8 cellular contexts compared by ENCODE assay signal in genomic region chr22:33579448-33580093, GRCh38.
DNase-seq lines count a peak whose midpoint lies in the region; ATAC-seq and TF ChIP-seq lines count a peak whose summit lies in the region.

No MANE protein-coding gene starts in this region.

- intact Hi-C loops in right lobe of liver (cut with DNase I) (loop anchor here (10.0 kb wide), 2 partner anchors 55 to 275 kb away; no protein-coding TSS in a partner anchor), stomach (cut with DNase I; ENCODE audit: low total_unique reads) (loop anchor here (5.0 to 10.0 kb wide), 2 partner anchors 57 to 275 kb away; no protein-coding TSS in a partner anchor)

- no peak for TF ChIP-seq EP300 in stomach (IDR thresholded peaks at IDR 0.05)

- H3K27ac ChIP-seq in right lobe of liver (no peak overlapping the region), stomach (peak overlapping the region in 2 of 5 donors; percentile 13 to 38)

- 39% methylated on average over 6 of the region's 8 CpGs for WGBS in right lobe of liver (ENCODE audit: insufficient coverage, low coverage, low lambda C conversion rate, missing lambda C conversion rate)
- 53 to 56% (median 54%) methylated on average over 8 of the region's 8 CpGs for WGBS in stomach, 5 donors

- ATAC-seq in HG03196 (IDR thresholded peaks at IDR 0.05; ENCODE audit: unreplicated experiment): peak; percentile 49
- peak; percentile 92 to 97 (median 96) for ATAC-seq in right lobe of liver

- no peaks in the 10 kb centered on the region for H3K9me3 ChIP-seq in right lobe of liver
- no peaks in the 10 kb centered on the region for H3K9me3 ChIP-seq in stomach

- DNase-seq in NCI-H510A treated with DMSO at 0.1 percent for 48 hours (lab: John Stamatoyannopoulos, UW): peak; percentile 20
- DNase-seq in NCI-H510A (lab: John Stamatoyannopoulos, UW): no peak
- DNase-seq in SK-MEL-5 (ENCODE audit: low read depth, low spot score): peak; percentile 91
- peak; percentile 23 for DNase-seq in dermis blood vessel endothelial cell
- DNase-seq in right lobe of liver: peak in 2 of 3 donors; percentile 31 to 70
- peak; percentile 68 for DNase-seq in stomach
- no peak for DNase-seq in NCI-H128 (lab: John Stamatoyannopoulos, UW; ENCODE audit: unreplicated experiment)

- H3K4me1 ChIP-seq in right lobe of liver: peaks cover 0 to 17% (median 5%) of the 10 kb centered on the region in 4 donors
- peaks cover 9 to 26% (median 20%) of the 10 kb centered on the region in 4 donors for H3K4me1 ChIP-seq in stomach

- no peaks in the 10 kb centered on the region for H3K27me3 ChIP-seq in right lobe of liver
- no peaks in the 10 kb centered on the region for H3K27me3 ChIP-seq in stomach

- H3K36me3 ChIP-seq in right lobe of liver (no peaks in the 10 kb centered on the region), stomach (no peaks in the 10 kb centered on the region)

- H3K4me3 ChIP-seq in right lobe of liver: no peak overlapping the region
- no peak overlapping the region for H3K4me3 ChIP-seq in stomach

- TF ChIP-seq POLR2A in right lobe of liver (IDR thresholded peaks at IDR 0.05) (no peak), stomach (IDR thresholded peaks at IDR 0.05) (no peak)

- peak; percentile 90 to 96 (median 94) for TF ChIP-seq CTCF in right lobe of liver (IDR thresholded peaks at IDR 0.05)
- peak in 6 of 7 experiments; percentile 19 to 91 (median 88) for TF ChIP-seq CTCF in stomach (IDR thresholded peaks at IDR 0.05)

- in situ Hi-C loops in SK-MEL-5 (cut with HindIII; ENCODE audit: low pct_unique_long_range_greater_than_20kb, low sequenced_read_pairs): loop anchor here (25.0 kb wide), 1 partner anchor 242 kb away; no protein-coding TSS in a partner anchor

Comparison
In these comparisons a context has a peak if more than half of its experiments do, and no peak if none do; other contexts are left out.
1. DNase-seq: peak in NCI-H510A treated with DMSO at 0.1 percent for 48 hours (single experiment), SK-MEL-5 (single experiment), dermis blood vessel endothelial cell (single experiment), right lobe of liver (2 of 3) and stomach (single experiment); none in NCI-H510A (single experiment) and NCI-H128 (single experiment).